ENCODE assay signal across 8 cellular contexts in genomic region chr9:35746583-35746982, GRCh38. TPM values are rescaled to one million over a fixed set of nuclear protein-coding genes. Genes with fewer than 3 reads are reported as not detected.
A peak's percentile ranks its signal among the peaks of the same experiment; 100 is the strongest.
DNase-seq lines count a peak whose midpoint lies in the region; ATAC-seq, FAIRE-seq and TF ChIP-seq lines count a peak whose summit lies in the region.

No MANE protein-coding gene starts in this region.

- TF ChIP-seq CTCF in kidney (IDR thresholded peaks at IDR 0.05; ENCODE audit: borderline replicate concordance, extremely low read depth, insufficient read depth): no peak

- H3K36me3 ChIP-seq in kidney (ENCODE audit: control insufficient read depth in 1 of 2, insufficient read depth in 2 of 2, low read length in 2 of 2): peaks cover 34 to 43% of the 10 kb centered on the region in 2 donors
- H3K36me3 ChIP-seq in stomach smooth muscle (ENCODE audit: control insufficient read depth in 2 of 2, insufficient read depth in 2 of 2, low read length in 2 of 2): peaks cover 39 to 42% of the 10 kb centered on the region in 2 donors

- no peaks in the 10 kb centered on the region for H3K9me3 Mint-ChIP-seq in activated CD4-positive, alpha-beta T cell treated with anti-CD3 and anti-CD28 coated beads, Interleukin-2, amount 10 ng/mL, durations not matched to agents 24 days and 14 days
- no peaks in the 10 kb centered on the region for H3K9me3 Mint-ChIP-seq in activated T-helper 17 cell treated with anti-CD3 and anti-CD28 coated beads, Interleukin-2, amount 50 U/mL, for 72 hours

- H3K4me3 ChIP-seq in kidney (ENCODE audit: low read length in 2 of 2): peak overlapping the region; percentile 81 to 91
- peak overlapping the region; percentile 97 to 100 for H3K4me3 ChIP-seq in stomach smooth muscle (ENCODE audit: low read length in 2 of 2)

- H3K4me1 Mint-ChIP-seq in activated CD4-positive, alpha-beta T cell treated with anti-CD3 and anti-CD28 coated beads, Interleukin-2, amount 10 ng/mL, durations not matched to agents 24 days and 14 days: peaks cover 55% of the 10 kb centered on the region
- peaks cover 46% of the 10 kb centered on the region for H3K4me1 Mint-ChIP-seq in activated T-helper 17 cell treated with anti-CD3 and anti-CD28 coated beads, Interleukin-2, amount 50 U/mL, for 72 hours

- H3K27me3 Mint-ChIP-seq in activated CD4-positive, alpha-beta T cell treated with anti-CD3 and anti-CD28 coated beads, Interleukin-2, amount 10 ng/mL, durations not matched to agents 24 days and 14 days: no peaks in the 10 kb centered on the region
- H3K27me3 Mint-ChIP-seq in activated T-helper 17 cell treated with anti-CD3 and anti-CD28 coated beads, Interleukin-2, amount 50 U/mL, for 72 hours: no peaks in the 10 kb centered on the region

- H3K4me3 Mint-ChIP-seq in activated CD4-positive, alpha-beta T cell treated with anti-CD3 and anti-CD28 coated beads, Interleukin-2, amount 10 ng/mL, durations not matched to agents 24 days and 14 days: peak overlapping the region; percentile 85
- peak overlapping the region; percentile 92 for H3K4me3 Mint-ChIP-seq in activated T-helper 17 cell treated with anti-CD3 and anti-CD28 coated beads, Interleukin-2, amount 50 U/mL, for 72 hours

- peaks cover 11 to 26% of the 10 kb centered on the region in 2 donors for H3K4me1 ChIP-seq in kidney (ENCODE audit: control insufficient read depth in 1 of 2, insufficient read depth in 1 of 2, low read depth in 1 of 2, low read length in 2 of 2)
- peaks cover 39% of the 10 kb centered on the region for H3K4me1 ChIP-seq in stomach smooth muscle (ENCODE audit: control insufficient read depth, insufficient read depth, low read length)

- H3K9me3 ChIP-seq in kidney (ENCODE audit: control insufficient read depth in 1 of 2, low read length in 2 of 2) (no peaks in the 10 kb centered on the region), stomach smooth muscle (ENCODE audit: control insufficient read depth in 2 of 2, low read length in 2 of 2) (no peaks in the 10 kb centered on the region)

- H3K27me3 ChIP-seq in stomach smooth muscle (ENCODE audit: control insufficient read depth in 1 of 2, insufficient read depth in 2 of 2, low read length in 2 of 2): no peaks in the 10 kb centered on the region

- H3K27ac Mint-ChIP-seq in activated CD4-positive, alpha-beta T cell treated with anti-CD3 and anti-CD28 coated beads, Interleukin-2, amount 10 ng/mL, durations not matched to agents 24 days and 14 days: no peak overlapping the region
- peak overlapping the region; percentile 83 for H3K27ac Mint-ChIP-seq in activated T-helper 17 cell treated with anti-CD3 and anti-CD28 coated beads, Interleukin-2, amount 50 U/mL, for 72 hours

- H3K27ac ChIP-seq in kidney (ENCODE audit: low read depth in 2 of 2, low read length in 2 of 2): no peak overlapping the region
- H3K27ac ChIP-seq in stomach smooth muscle (ENCODE audit: low read length): no peak overlapping the region

- no peak for FAIRE-seq in kidney (lab: Jason Lieb, UNC)

- DNase-seq in activated CD4-positive, alpha-beta T cell treated with anti-CD3 and anti-CD28 coated beads, Interleukin-2, amount 10 ng/mL, durations not matched to agents 24 days and 14 days: no peak
- no peak for DNase-seq in activated CD4-positive, alpha-beta T cell treated with anti-CD3 and anti-CD28 coated beads for 48 hours
- DNase-seq in kidney: no peak
- DNase-seq in sciatic nerve (ENCODE audit: low spot score): no peak
- DNase-seq in germinal center (ENCODE audit: low spot score): no peak

- no peak for ATAC-seq in activated T-helper 17 cell treated with anti-CD3 and anti-CD28 coated beads, Interleukin-2, amount 50 U/mL, for 72 hours (replicated peaks)
- ATAC-seq in sciatic nerve (no peak), HG02885 (IDR thresholded peaks at IDR 0.05; ENCODE audit: poor library complexity, unreplicated experiment) (no peak)

- peaks cover 37% of the 10 kb centered on the region for H3K36me3 Mint-ChIP-seq in activated CD4-positive, alpha-beta T cell treated with anti-CD3 and anti-CD28 coated beads, Interleukin-2, amount 10 ng/mL, durations not matched to agents 24 days and 14 days (ENCODE audit: low read depth)
- peaks cover 69% of the 10 kb centered on the region for H3K36me3 Mint-ChIP-seq in activated T-helper 17 cell treated with anti-CD3 and anti-CD28 coated beads, Interleukin-2, amount 50 U/mL, for 72 hours (ENCODE audit: low read depth)

- H3K9ac ChIP-seq in kidney (ENCODE audit: low read length in 2 of 2): peak overlapping the region in 1 of 2 donors; percentile 96
- peak overlapping the region; percentile 93 to 96 for H3K9ac ChIP-seq in stomach smooth muscle (ENCODE audit: low read length in 2 of 2)

- intact Hi-C loops in activated CD4-positive, alpha-beta T cell treated with anti-CD3 and anti-CD28 coated beads, Interleukin-2, amount 10 ng/mL, durations not matched to agents 24 days and 14 days (cut with micrococcal nuclease): loop anchor here (5.0 kb wide), 1 partner anchor 144 kb away; no protein-coding TSS in a partner anchor
- intact Hi-C loops in kidney (cut with DNase I) (no loop called here), sciatic nerve (cut with DNase I) (no loop called here)

RNA-seq across cellular contexts. Expression of gene GBA2, which starts 2.4 kb away (rescaled TPM):
- total RNA-seq in activated CD4-positive, alpha-beta T cell treated with anti-CD3 and anti-CD28 coated beads, Interleukin-2, amount 10 ng/mL, durations not matched to agents 24 days and 14 days: 46.7 and 50.1 TPM in 2 replicates
- total RNA-seq in activated T-helper 17 cell treated with anti-CD3 and anti-CD28 coated beads, Interleukin-2, amount 50 U/mL, for 72 hours: 10 to 100 TPM; 27.0 to 36.0 TPM
- 93.2 TPM for total RNA-seq in kidney
- polyA plus RNA-seq in kidney (ENCODE audit: insufficient read depth, low read depth, low replicate concordance): 83.2 TPM
- 67.5 TPM for total RNA-seq in sciatic nerve

RNA-seq across cellular contexts. Expression of gene RGP1, which starts 2.5 kb away (rescaled TPM):
- total RNA-seq in activated CD4-positive, alpha-beta T cell treated with anti-CD3 and anti-CD28 coated beads, Interleukin-2, amount 10 ng/mL, durations not matched to agents 24 days and 14 days: 16.3 and 16.7 TPM in 2 replicates
- total RNA-seq in activated T-helper 17 cell treated with anti-CD3 and anti-CD28 coated beads, Interleukin-2, amount 50 U/mL, for 72 hours: 10 to 100 TPM; 18.9 to 25.6 TPM
- total RNA-seq in kidney: 39.2 TPM
- polyA plus RNA-seq in kidney (ENCODE audit: insufficient read depth, low read depth, low replicate concordance): 11.0 TPM
- total RNA-seq in sciatic nerve: 28.9 TPM

RNA-seq across cellular contexts. Expression of gene MSMP, which starts 7.5 kb away (rescaled TPM):
- 0.88 TPM in 1 of 2 replicates, not detected in the other for total RNA-seq in activated CD4-positive, alpha-beta T cell treated with anti-CD3 and anti-CD28 coated beads, Interleukin-2, amount 10 ng/mL, durations not matched to agents 24 days and 14 days
- total RNA-seq in activated T-helper 17 cell treated with anti-CD3 and anti-CD28 coated beads, Interleukin-2, amount 50 U/mL, for 72 hours: not detected
- 0.47 TPM for total RNA-seq in kidney
- not detected for polyA plus RNA-seq in kidney (ENCODE audit: insufficient read depth, low read depth, low replicate concordance)
- not detected for total RNA-seq in sciatic nerve

RNA-seq across cellular contexts. Expression of gene CREB3, which starts 14.1 kb away (rescaled TPM):
- 27.0 and 27.6 TPM in 2 replicates for total RNA-seq in activated CD4-positive, alpha-beta T cell treated with anti-CD3 and anti-CD28 coated beads, Interleukin-2, amount 10 ng/mL, durations not matched to agents 24 days and 14 days
- total RNA-seq in activated T-helper 17 cell treated with anti-CD3 and anti-CD28 coated beads, Interleukin-2, amount 50 U/mL, for 72 hours: 10 to 100 TPM; 23.9 to 40.3 TPM
- total RNA-seq in kidney (40.5 TPM), sciatic nerve (28.8 TPM)
- 52.0 TPM for polyA plus RNA-seq in kidney (ENCODE audit: insufficient read depth, low read depth, low replicate concordance)

RNA-seq across cellular contexts. Expression of gene TLN1, which starts 14.6 kb away (rescaled TPM):
- total RNA-seq in activated CD4-positive, alpha-beta T cell treated with anti-CD3 and anti-CD28 coated beads, Interleukin-2, amount 10 ng/mL, durations not matched to agents 24 days and 14 days: 220 and 243 TPM in 2 replicates
- 100 to 1,000 TPM; 293 to 458 TPM for total RNA-seq in activated T-helper 17 cell treated with anti-CD3 and anti-CD28 coated beads, Interleukin-2, amount 50 U/mL, for 72 hours
- total RNA-seq in kidney (376 TPM), sciatic nerve (411 TPM)
- polyA plus RNA-seq in kidney (ENCODE audit: insufficient read depth, low read depth, low replicate concordance): 71.7 TPM
